In genomic region chr9:97470076-97470475, GRCh38 we compare ENCODE assay signal across 10 cellular contexts. TPM values are rescaled to one million over a fixed set of nuclear protein-coding genes. Genes with fewer than 3 reads are reported as not detected.
DNase-seq lines count a peak whose midpoint lies in the region; ATAC-seq and TF ChIP-seq lines count a peak whose summit lies in the region.
"Had no signal": no experiment of that assay in that cellular context is flagged by ENCODE, and none has a peak within 500 bp of the region (broad histone marks: within the 10 kb centered on the region; RNA-seq: fewer than 3 reads in every experiment).

No MANE protein-coding gene starts in this region.

- ATAC-seq in Right ventricle myocardium superior (ENCODE audit: poor library complexity), result peak; percentile 68
- ATAC-seq: activated T-helper 17 cell treated with anti-CD3 and anti-CD28 coated beads, Interleukin-2, amount 50 U/mL, for 72 hours had no signal

- no peaks in the 10 kb centered on the region for H3K27me3 Mint-ChIP-seq in activated CD4-positive, alpha-beta memory T cell treated with anti-CD3 and anti-CD28 coated beads for 36 hours
- H3K27me3 Mint-ChIP-seq in activated CD4-positive, alpha-beta memory T cell treated with anti-CD3 and anti-CD28 coated beads, Interleukin-2, amount 10 ng/mL, durations not matched to agents 7 days and 5 days, result no peaks in the 10 kb centered on the region
- H3K27me3 Mint-ChIP-seq: activated T-helper 17 cell treated with anti-CD3 and anti-CD28 coated beads, Interleukin-2, amount 50 U/mL, for 72 hours had no signal

- H3K36me3 ChIP-seq in SK-N-SH (replicated peaks in 1 of 2; ENCODE audit: control insufficient read depth in 1 of 2, insufficient read depth in 2 of 2, low read length in 1 of 2), result peaks cover 2 to 4% of the 10 kb centered on the region in 2 experiments
- H3K36me3 ChIP-seq: MG63 had no signal

- no peak overlapping the region for H3K9ac ChIP-seq in SK-N-SH

- no peaks in the 10 kb centered on the region for H4K20me1 ChIP-seq in SK-N-SH (ENCODE audit: insufficient read depth)

- no peaks in the 10 kb centered on the region for H3K9me3 ChIP-seq in SK-N-SH
- H3K9me3 ChIP-seq: MG63 had no signal

- TF ChIP-seq CTCF in SK-N-SH (IDR thresholded peaks at IDR 0.05), result no peak

- no peaks in the 10 kb centered on the region for H3K4me1 Mint-ChIP-seq in activated CD4-positive, alpha-beta memory T cell treated with anti-CD3 and anti-CD28 coated beads for 36 hours (ENCODE audit: low read depth)
- no peaks in the 10 kb centered on the region for H3K4me1 Mint-ChIP-seq in activated CD4-positive, alpha-beta memory T cell treated with anti-CD3 and anti-CD28 coated beads, Interleukin-2, amount 10 ng/mL, durations not matched to agents 7 days and 5 days
- H3K4me1 Mint-ChIP-seq: activated T-helper 17 cell treated with anti-CD3 and anti-CD28 coated beads, Interleukin-2, amount 50 U/mL, for 72 hours had no signal

- H3K4me3 Mint-ChIP-seq in activated CD4-positive, alpha-beta memory T cell treated with anti-CD3 and anti-CD28 coated beads for 36 hours, result no peak overlapping the region
- no peak overlapping the region for H3K4me3 Mint-ChIP-seq in activated CD4-positive, alpha-beta memory T cell treated with anti-CD3 and anti-CD28 coated beads, Interleukin-2, amount 10 ng/mL, durations not matched to agents 7 days and 5 days
- H3K4me3 Mint-ChIP-seq: activated T-helper 17 cell treated with anti-CD3 and anti-CD28 coated beads, Interleukin-2, amount 50 U/mL, for 72 hours had no signal

- no peak overlapping the region for H3K4me3 ChIP-seq in SK-N-SH (ENCODE audit: low read depth in 2 of 2, low read length in 1 of 2)
- H3K4me3 ChIP-seq: MG63 had no signal

- peak; percentile 9 for DNase-seq in activated CD4-positive, alpha-beta memory T cell treated with anti-CD3 and anti-CD28 coated beads for 36 hours
- DNase-seq in activated CD4-positive, alpha-beta memory T cell treated with anti-CD3 and anti-CD28 coated beads, Interleukin-2, amount 10 ng/mL, durations not matched to agents 7 days and 5 days, result no peak
- DNase-seq in SK-N-SH, result peak; percentile 37
- no peak for DNase-seq in Right ventricle myocardium superior
- peak in 17 of 49 donors; percentile 2 to 19 (median 6) for DNase-seq in substantia nigra (lab: John Stamatoyannopoulos, UW)
- DNase-seq in germinal center (ENCODE audit: low spot score), result no peak
- no peak for DNase-seq in activated CD4-positive, CD25-positive, alpha-beta regulatory T cell treated with anti-CD3 and anti-CD28 coated beads, Interleukin-2, amount 50 U/mL, for 72 hours
- DNase-seq in NCI-H446 (lab: John Stamatoyannopoulos, UW), result no peak
- DNase-seq: MG63 had no signal

- peaks cover 14% of the 10 kb centered on the region for H3K36me3 Mint-ChIP-seq in activated CD4-positive, alpha-beta memory T cell treated with anti-CD3 and anti-CD28 coated beads for 36 hours
- peaks cover 26% of the 10 kb centered on the region for H3K36me3 Mint-ChIP-seq in activated CD4-positive, alpha-beta memory T cell treated with anti-CD3 and anti-CD28 coated beads, Interleukin-2, amount 10 ng/mL, durations not matched to agents 7 days and 5 days (ENCODE audit: low read depth)

- no peak overlapping the region for H3K27ac Mint-ChIP-seq in activated CD4-positive, alpha-beta memory T cell treated with anti-CD3 and anti-CD28 coated beads for 36 hours
- no peak overlapping the region for H3K27ac Mint-ChIP-seq in activated CD4-positive, alpha-beta memory T cell treated with anti-CD3 and anti-CD28 coated beads, Interleukin-2, amount 10 ng/mL, durations not matched to agents 7 days and 5 days
- H3K27ac Mint-ChIP-seq: activated T-helper 17 cell treated with anti-CD3 and anti-CD28 coated beads, Interleukin-2, amount 50 U/mL, for 72 hours had no signal

- H3K27me3 ChIP-seq in SK-N-SH (ENCODE audit: insufficient read depth), result no peaks in the 10 kb centered on the region
- H3K27me3 ChIP-seq: MG63 had no signal

- H3K79me2 ChIP-seq in SK-N-SH (ENCODE audit: insufficient read depth), result no peaks in the 10 kb centered on the region

- WGBS in SK-N-SH (ENCODE audit: low lambda C conversion rate), result 79% methylated on average over 2 of the region's 2 CpGs

- TF ChIP-seq RAD21 in SK-N-SH (IDR thresholded peaks at IDR 0.05; ENCODE audit: low read length), result peak; percentile 71

- H3F3A ChIP-seq in SK-N-SH (replicated peaks; ENCODE audit: insufficient read depth), result no peaks in the 10 kb centered on the region

- CTCF ChIA-PET in activated CD4-positive, alpha-beta memory T cell treated with anti-CD3 and anti-CD28 coated beads for 36 hours (lab: Charles Lee), result interaction anchor here (1.0 to 7.6 kb wide), 9 partner anchors 12 to 145 kb away, joined by 3 to 225 read pairs (median 8); partner anchors contain the start of genes TDRD7 and TMOD1
- CTCF ChIA-PET in activated CD4-positive, alpha-beta memory T cell treated with anti-CD3 and anti-CD28 coated beads, Interleukin-2, amount 10 ng/mL, durations not matched to agents 7 days and 5 days (lab: Charles Lee), result interaction anchor here (1.2 to 5.2 kb wide), 6 partner anchors 8 to 213 kb away, joined by 3 to 89 read pairs (median 4); no protein-coding TSS in a partner anchor
- CTCF ChIA-PET in SK-N-SH (lab: Yijun Ruan, JAX), result interaction anchor here (0.6 to 10.1 kb wide), 36 partner anchors 8 to 1621 kb away, joined by 3 to 677 read pairs (median 8); partner anchors contain the start of genes NCBP1, TDRD7, TMOD1 and TSTD2

- H3K9me2 ChIP-seq in SK-N-SH, result no peaks in the 10 kb centered on the region

- H2AFZ ChIP-seq in SK-N-SH (ENCODE audit: low read depth), result no peak overlapping the region

- POLR2A ChIA-PET in activated CD4-positive, alpha-beta memory T cell treated with anti-CD3 and anti-CD28 coated beads for 36 hours (lab: Charles Lee), result no interaction called here
- POLR2A ChIA-PET in activated CD4-positive, alpha-beta memory T cell treated with anti-CD3 and anti-CD28 coated beads, Interleukin-2, amount 10 ng/mL, durations not matched to agents 7 days and 5 days (lab: Charles Lee), result no interaction called here
- POLR2A ChIA-PET in SK-N-SH (lab: Yijun Ruan, JAX), result interaction anchor here (0.7 to 1.7 kb wide), 3 partner anchors 33 to 163 kb away, joined by 3 to 6 read pairs (median 3); partner anchors contain the start of genes NCBP1 and TSTD2

- peaks cover 0 to 2% of the 10 kb centered on the region in 2 experiments; a peak in 3 of 4 replicates for H3K4me1 ChIP-seq in SK-N-SH (ENCODE audit: control insufficient read depth in 1 of 2, insufficient read depth in 2 of 2, low read depth in 1 of 2, low read length in 1 of 2)

- TF ChIP-seq EP300 in SK-N-SH (IDR thresholded peaks at IDR 0.05; ENCODE audit: borderline replicate concordance in 1 of 2, low read depth in 1 of 2, low read length in 1 of 2), result no peak

- intact Hi-C loops in activated CD4-positive, alpha-beta memory T cell treated with anti-CD3 and anti-CD28 coated beads for 36 hours (cut with micrococcal nuclease), result no loop called here
- intact Hi-C loops in Right ventricle myocardium superior (cut with DNase I), result no loop called here

- no peak overlapping the region for H3K4me2 ChIP-seq in SK-N-SH

- H3K27ac ChIP-seq in SK-N-SH (ENCODE audit: low read depth in 2 of 2, low read length in 1 of 2) (no peak overlapping the region), substantia nigra (ENCODE audit: low read depth, low read length, poor library complexity, severe bottlenecking) (peak overlapping the region; percentile 39)

- H3K9me3 Mint-ChIP-seq in activated CD4-positive, alpha-beta memory T cell treated with anti-CD3 and anti-CD28 coated beads for 36 hours, result no peaks in the 10 kb centered on the region
- no peaks in the 10 kb centered on the region for H3K9me3 Mint-ChIP-seq in activated CD4-positive, alpha-beta memory T cell treated with anti-CD3 and anti-CD28 coated beads, Interleukin-2, amount 10 ng/mL, durations not matched to agents 7 days and 5 days
- H3K9me3 Mint-ChIP-seq: activated T-helper 17 cell treated with anti-CD3 and anti-CD28 coated beads, Interleukin-2, amount 50 U/mL, for 72 hours had no signal

TF ChIP-seq in SK-N-SH, 30 proteins besides CTCF, POLR2A, EP300 and RAD21:
- TF ChIP-seq SMC3 (IDR thresholded peaks at IDR 0.05; ENCODE audit: low read depth, low read length) (peak; percentile 60; the same call in 1 of the 2 replicates), JUND (IDR thresholded peaks at IDR 0.05) (no peak)

RNA-seq across cellular contexts. Expression of gene TMOD1, which starts 31.4 kb away (rescaled TPM):
- total RNA-seq in activated CD4-positive, alpha-beta memory T cell treated with anti-CD3 and anti-CD28 coated beads for 36 hours, result 1 to 10 TPM; 1.7 to 2.5 TPM
- 1 to 10 TPM; 1.5 to 1.8 TPM for total RNA-seq in activated CD4-positive, alpha-beta memory T cell treated with anti-CD3 and anti-CD28 coated beads, Interleukin-2, amount 10 ng/mL, durations not matched to agents 7 days and 5 days
- 0.54 and 1.6 TPM in 2 replicates for polyA plus RNA-seq in SK-N-SH (2012; rRNA removed)
- 3.8 and 5.6 TPM in 2 replicates for polyA plus RNA-seq in SK-N-SH (2012; cell fraction: cytosol; rRNA removed)
- 1.1 and 1.2 TPM in 2 replicates for polyA plus RNA-seq in SK-N-SH (2012; cell fraction: nucleus; rRNA removed)
- total RNA-seq in Right ventricle myocardium superior, result 192 TPM

RNA-seq across cellular contexts. Expression of gene TDRD7, which starts 58.2 kb away (rescaled TPM):
- total RNA-seq in activated CD4-positive, alpha-beta memory T cell treated with anti-CD3 and anti-CD28 coated beads for 36 hours, result 10 to 100 TPM; 12.3 to 12.5 TPM
- 10 to 100 TPM; 19.4 to 19.8 TPM for total RNA-seq in activated CD4-positive, alpha-beta memory T cell treated with anti-CD3 and anti-CD28 coated beads, Interleukin-2, amount 10 ng/mL, durations not matched to agents 7 days and 5 days
- polyA plus RNA-seq in SK-N-SH (2012; rRNA removed), result 4.9 and 5.8 TPM in 2 replicates
- 5.8 and 6.2 TPM in 2 replicates for polyA plus RNA-seq in SK-N-SH (2012; cell fraction: cytosol; rRNA removed)
- polyA plus RNA-seq in SK-N-SH (2012; cell fraction: nucleus; rRNA removed), result 5.0 and 9.9 TPM in 2 replicates
- 7.9 TPM for total RNA-seq in Right ventricle myocardium superior

Comparison
In these comparisons a context has a peak if more than half of its experiments do, and no peak if none do; other contexts are left out.
1. DNase-seq: peak in activated CD4-positive, alpha-beta memory T cell treated with anti-CD3 and anti-CD28 coated beads for 36 hours (single experiment) and SK-N-SH (single experiment); none in activated CD4-positive, alpha-beta memory T cell treated with anti-CD3 and anti-CD28 coated beads, Interleukin-2, amount 10 ng/mL, durations not matched to agents 7 days and 5 days (single experiment), Right ventricle myocardium superior (single experiment), germinal center (single experiment), activated CD4-positive, CD25-positive, alpha-beta regulatory T cell treated with anti-CD3 and anti-CD28 coated beads, Interleukin-2, amount 50 U/mL, for 72 hours (single experiment) and NCI-H446 (0 of 2).
2. RNA of gene TMOD1, which starts 31.4 kb away (total RNA-seq): 192 TPM in Right ventricle myocardium superior (single experiment); 1.7 to 2.5 TPM in activated CD4-positive, alpha-beta memory T cell treated with anti-CD3 and anti-CD28 coated beads for 36 hours and 1.5 to 1.8 TPM in activated CD4-positive, alpha-beta memory T cell treated with anti-CD3 and anti-CD28 coated beads, Interleukin-2, amount 10 ng/mL, durations not matched to agents 7 days and 5 days; every median in the first group is over 10 times any median in the second.